ENCODE assay signal across 14 cellular contexts in genomic region chr13:70189981-70190380, GRCh38.
"Had no signal": no experiment of that assay in that cellular context is flagged by ENCODE, and none has a peak within 500 bp of the region (broad histone marks: within the 10 kb centered on the region; RNA-seq: fewer than 3 reads in every experiment).

No MANE protein-coding gene starts in this region.

- H3K27me3 ChIP-seq: right lobe of liver, tibial artery, uterus had no signal

- ATAC-seq: natural killer cell; right lobe of liver; stimulated activated effector memory CD8-positive, alpha-beta T cell treated with anti-CD3 and anti-CD28 coated beads, Interleukin-12 subunit alpha, Interleukin-12 subunit beta, amount 100 ng/mL, for 72 hours had no signal

- H3K4me1 Mint-ChIP-seq: natural killer cell; stimulated activated effector memory CD8-positive, alpha-beta T cell treated with anti-CD3 and anti-CD28 coated beads, Interleukin-12 subunit alpha, Interleukin-12 subunit beta, amount 100 ng/mL, for 72 hours had no signal

- H3K27ac Mint-ChIP-seq: activated naive CD4-positive, alpha-beta T cell treated with anti-CD3 and anti-CD28 coated beads for 36 hours; natural killer cell; progenitor cell of endocrine pancreas; stimulated activated effector memory CD8-positive, alpha-beta T cell treated with anti-CD3 and anti-CD28 coated beads, Interleukin-12 subunit alpha, Interleukin-12 subunit beta, amount 100 ng/mL, for 72 hours had no signal

- H3K9me3 ChIP-seq: right lobe of liver, tibial artery, uterus had no signal

- H3K36me3 Mint-ChIP-seq: natural killer cell; stimulated activated effector memory CD8-positive, alpha-beta T cell treated with anti-CD3 and anti-CD28 coated beads, Interleukin-12 subunit alpha, Interleukin-12 subunit beta, amount 100 ng/mL, for 72 hours had no signal

- DNase-seq: activated CD4-positive, alpha-beta T cell treated with anti-CD3 and anti-CD28 coated beads for 4 hours; activated naive CD4-positive, alpha-beta T cell treated with anti-CD3 and anti-CD28 coated beads for 36 hours; caudate nucleus; cortex of kidney; effector CD8-positive, alpha-beta T cell; foreskin melanocyte; head of caudate nucleus; natural killer cell; occipital lobe; right lobe of liver; tibial artery; uterus had no signal

- H3K27ac ChIP-seq: right lobe of liver, tibial artery, uterus had no signal

- H3K4me3 Mint-ChIP-seq: activated naive CD4-positive, alpha-beta T cell treated with anti-CD3 and anti-CD28 coated beads for 36 hours; natural killer cell; stimulated activated effector memory CD8-positive, alpha-beta T cell treated with anti-CD3 and anti-CD28 coated beads, Interleukin-12 subunit alpha, Interleukin-12 subunit beta, amount 100 ng/mL, for 72 hours had no signal

- H3K4me1 ChIP-seq: right lobe of liver, tibial artery, uterus had no signal

- H3K4me3 ChIP-seq: right lobe of liver, tibial artery, uterus had no signal

- H3K36me3 ChIP-seq: right lobe of liver, tibial artery, uterus had no signal

- H3K27me3 Mint-ChIP-seq: progenitor cell of endocrine pancreas had no signal
